ENCODE assay signal across 21 cellular contexts in genomic region chr15:100205549-100206295, GRCh38.
"Had no signal": no experiment of that assay in that cellular context is flagged by ENCODE, and none has a peak within 500 bp of the region (broad histone marks: within the 10 kb centered on the region; RNA-seq: fewer than 3 reads in every experiment).

No MANE protein-coding gene starts in this region.

- H3K27ac Mint-ChIP-seq: activated CD4-positive, alpha-beta memory T cell treated with anti-CD3 and anti-CD28 coated beads, Interleukin-2, amount 10 ng/mL, durations not matched to agents 7 days and 5 days; activated naive CD4-positive, alpha-beta T cell treated with anti-CD3 and anti-CD28 coated beads, Interleukin-2, amount 10 ng/mL, durations not matched to agents 7 days and 5 days; activated naive CD8-positive, alpha-beta T cell treated with anti-CD3 and anti-CD28 coated beads, Interleukin-2, amount 50 U/mL, for 24 hours; activated T-cell treated with anti-CD3 and anti-CD28 coated beads, Interleukin-2, amount 50 U/mL, for 24 hours; activated T-helper 2 cell treated with anti-CD3 and anti-CD28 coated beads, Interferon-gamma antibody, Interleukin-2, Interleukin-4, amounts not matched to agents 10 μg/mL and 5 μg/mL and 100 μg/mL, durations not matched to agents 14 hours and 24 hours and 36 hours; stimulated activated effector memory CD8-positive, alpha-beta T cell treated with anti-CD3 and anti-CD28 coated beads, Interleukin-12 subunit alpha, Interleukin-12 subunit beta, amount 100 ng/mL, for 72 hours; T-helper 2 cell treated with Interferon-gamma antibody and Interleukin-4, amounts not matched to agents 5 μg/mL and 100 μg/mL, for 36 hours; WTC11 had no signal

- H3K9me3 Mint-ChIP-seq: activated CD4-positive, alpha-beta memory T cell treated with anti-CD3 and anti-CD28 coated beads, Interleukin-2, amount 10 ng/mL, durations not matched to agents 7 days and 5 days; activated naive CD4-positive, alpha-beta T cell treated with anti-CD3 and anti-CD28 coated beads, Interleukin-2, amount 10 ng/mL, durations not matched to agents 7 days and 5 days; activated naive CD8-positive, alpha-beta T cell treated with anti-CD3 and anti-CD28 coated beads, Interleukin-2, amount 50 U/mL, for 24 hours; activated T-cell treated with anti-CD3 and anti-CD28 coated beads, Interleukin-2, amount 50 U/mL, for 24 hours; activated T-helper 2 cell treated with anti-CD3 and anti-CD28 coated beads, Interferon-gamma antibody, Interleukin-2, Interleukin-4, amounts not matched to agents 10 μg/mL and 5 μg/mL and 100 μg/mL, durations not matched to agents 14 hours and 24 hours and 36 hours; central memory CD8-positive, alpha-beta T cell; stimulated activated effector memory CD8-positive, alpha-beta T cell treated with anti-CD3 and anti-CD28 coated beads, Interleukin-12 subunit alpha, Interleukin-12 subunit beta, amount 100 ng/mL, for 72 hours; T-helper 2 cell treated with Interferon-gamma antibody and Interleukin-4, amounts not matched to agents 5 μg/mL and 100 μg/mL, for 36 hours had no signal

- H3K9me3 ChIP-seq: ascending aorta, esophagus muscularis mucosa, gastroesophageal sphincter, heart right ventricle, right lobe of liver, testis had no signal

- H3K36me3 ChIP-seq: ascending aorta, esophagus muscularis mucosa, gastroesophageal sphincter, heart right ventricle, right lobe of liver had no signal

- H3K27me3 ChIP-seq: ascending aorta, esophagus muscularis mucosa, gastroesophageal sphincter, heart right ventricle, right lobe of liver, testis had no signal

- H3K27me3 Mint-ChIP-seq: activated CD4-positive, alpha-beta memory T cell treated with anti-CD3 and anti-CD28 coated beads, Interleukin-2, amount 10 ng/mL, durations not matched to agents 7 days and 5 days; activated T-cell treated with anti-CD3 and anti-CD28 coated beads, Interleukin-2, amount 50 U/mL, for 24 hours; central memory CD8-positive, alpha-beta T cell had no signal

- H3K4me1 ChIP-seq: ascending aorta, testis had no signal

- H3K27ac ChIP-seq: ascending aorta, heart right ventricle, right lobe of liver, SK-N-MC, testis had no signal

- H3K4me3 Mint-ChIP-seq: activated CD4-positive, alpha-beta memory T cell treated with anti-CD3 and anti-CD28 coated beads, Interleukin-2, amount 10 ng/mL, durations not matched to agents 7 days and 5 days; activated naive CD4-positive, alpha-beta T cell treated with anti-CD3 and anti-CD28 coated beads, Interleukin-2, amount 10 ng/mL, durations not matched to agents 7 days and 5 days; activated naive CD8-positive, alpha-beta T cell treated with anti-CD3 and anti-CD28 coated beads, Interleukin-2, amount 50 U/mL, for 24 hours; activated T-cell treated with anti-CD3 and anti-CD28 coated beads, Interleukin-2, amount 50 U/mL, for 24 hours; central memory CD8-positive, alpha-beta T cell; stimulated activated effector memory CD8-positive, alpha-beta T cell treated with anti-CD3 and anti-CD28 coated beads, Interleukin-12 subunit alpha, Interleukin-12 subunit beta, amount 100 ng/mL, for 72 hours; T-helper 2 cell treated with Interferon-gamma antibody and Interleukin-4, amounts not matched to agents 5 μg/mL and 100 μg/mL, for 36 hours; WTC11 had no signal

- ATAC-seq: activated naive CD8-positive, alpha-beta T cell treated with anti-CD3 and anti-CD28 coated beads, Interleukin-2, amount 50 U/mL, for 24 hours; gastroesophageal sphincter; right lobe of liver; stimulated activated effector memory CD8-positive, alpha-beta T cell treated with anti-CD3 and anti-CD28 coated beads, Interleukin-12 subunit alpha, Interleukin-12 subunit beta, amount 100 ng/mL, for 72 hours had no signal

- DNase-seq: activated CD4-positive, alpha-beta memory T cell treated with anti-CD3 and anti-CD28 coated beads, Interleukin-2, amount 10 ng/mL, durations not matched to agents 7 days and 5 days; activated CD4-positive, alpha-beta T cell treated with anti-CD3 and anti-CD28 coated beads for 4 hours; activated naive CD4-positive, alpha-beta T cell treated with anti-CD3 and anti-CD28 coated beads, Interleukin-2, amount 10 ng/mL, durations not matched to agents 7 days and 5 days; activated naive CD8-positive, alpha-beta T cell treated with anti-CD3 and anti-CD28 coated beads, Interleukin-2, amount 50 U/mL, for 24 hours; activated T-cell treated with anti-CD3 and anti-CD28 coated beads, Interleukin-2, amount 50 U/mL, for 24 hours; cortex of kidney; heart right ventricle; midbrain; right lobe of liver; stimulated activated CD4-positive, alpha-beta T cell treated with anti-CD3 and anti-CD28 coated beads, Interleukin-4, amount 100 ng/mL, for 24 hours; testis had no signal

- H3K4me3 ChIP-seq: ascending aorta, esophagus muscularis mucosa, gastroesophageal sphincter, heart right ventricle, right lobe of liver, SK-N-MC, smooth muscle cell, testis had no signal

- H3K36me3 Mint-ChIP-seq: activated naive CD4-positive, alpha-beta T cell treated with anti-CD3 and anti-CD28 coated beads, Interleukin-2, amount 10 ng/mL, durations not matched to agents 7 days and 5 days; stimulated activated effector memory CD8-positive, alpha-beta T cell treated with anti-CD3 and anti-CD28 coated beads, Interleukin-12 subunit alpha, Interleukin-12 subunit beta, amount 100 ng/mL, for 72 hours; WTC11 had no signal
